15 cellular contexts compared by ENCODE assay signal in genomic region chr9:6439051-6439703, GRCh38. TPM values are rescaled to one million over a fixed set of nuclear protein-coding genes. Genes with fewer than 3 reads are reported as not detected.
DNase-seq lines count a peak whose midpoint lies in the region; ATAC-seq and TF ChIP-seq lines count a peak whose summit lies in the region.
"Had no signal": no experiment of that assay in that cellular context is flagged by ENCODE, and none has a peak within 500 bp of the region (broad histone marks: within the 10 kb centered on the region; RNA-seq: fewer than 3 reads in every experiment).

No MANE protein-coding gene starts in this region.

- H3K79me1 ChIP-seq in trophoblast cell (ENCODE audit: low read length), result no peaks in the 10 kb centered on the region

- no peaks in the 10 kb centered on the region for H3K79me2 ChIP-seq in trophoblast cell (ENCODE audit: control insufficient read depth, insufficient read depth, low read length, poor library complexity)

- no CpG with 5 or more reads among the region's 9 CpGs for WGBS in trophoblast cell (ENCODE audit: extremely low coverage, insufficient coverage, insufficient read length)
- 85% methylated on average over 9 of the region's 9 CpGs for WGBS in esophagus muscularis mucosa

- no peak for TF ChIP-seq POLR2A in esophagus muscularis mucosa (IDR thresholded peaks at IDR 0.05; ENCODE audit: low read depth)

- CTCF ChIA-PET in CD4-positive, alpha-beta memory T cell (lab: Charles Lee; ENCODE audit: partially characterized antibody), result interaction anchor here (0.6 kb wide), 1 partner anchor 416 kb away, joined by 3 read pairs; no protein-coding TSS in a partner anchor
- CTCF ChIA-PET in WTC11 (lab: Charles Lee), result no interaction called here

- H3K4me1 Mint-ChIP-seq in CD4-positive, alpha-beta memory T cell, result peaks cover 54 to 93% (median 71%) of the 10 kb centered on the region in 4 donors
- H3K4me1 Mint-ChIP-seq in effector memory CD8-positive, alpha-beta T cell (ENCODE audit: low read depth in 2 of 2), result peaks cover 41 to 69% of the 10 kb centered on the region in 2 donors
- peaks cover 8% of the 10 kb centered on the region for H3K4me1 Mint-ChIP-seq in WTC11

- peak overlapping the region in 6 of 8 donors; percentile 4 to 50 (median 24) for H3K4me3 Mint-ChIP-seq in CD4-positive, alpha-beta memory T cell
- H3K4me3 Mint-ChIP-seq in effector memory CD8-positive, alpha-beta T cell, result peak overlapping the region; percentile 52 to 72
- H3K4me3 Mint-ChIP-seq in WTC11, result no peak overlapping the region
- H3K4me3 Mint-ChIP-seq: H9 had no signal

- ATAC-seq in effector memory CD8-positive, alpha-beta T cell (replicated peaks), result peak; percentile 94
- ATAC-seq in WTC11, result no peak

- no peaks in the 10 kb centered on the region for H3K9me3 Mint-ChIP-seq in CD4-positive, alpha-beta memory T cell
- no peaks in the 10 kb centered on the region for H3K9me3 Mint-ChIP-seq in effector memory CD8-positive, alpha-beta T cell
- no peaks in the 10 kb centered on the region for H3K9me3 Mint-ChIP-seq in WTC11
- H3K9me3 Mint-ChIP-seq: H9 had no signal

- H3K14ac ChIP-seq in trophoblast cell (ENCODE audit: low read length), result no peak overlapping the region

- no peak for TF ChIP-seq EP300 in esophagus muscularis mucosa (IDR thresholded peaks at IDR 0.05)

- POLR2A ChIA-PET in CD4-positive, alpha-beta memory T cell (lab: Charles Lee; ENCODE audit: partially characterized antibody), result interaction anchor here (1.0 to 1.5 kb wide), 2 partner anchors 15 to 25 kb away, joined by 3 to 5 read pairs; no protein-coding TSS in a partner anchor
- POLR2A ChIA-PET in WTC11 (lab: Charles Lee), result interaction anchor here (1.6 kb wide), 1 partner anchor 25 kb away, joined by 3 read pairs; no protein-coding TSS in a partner anchor

- H2BK12ac ChIP-seq in trophoblast cell (ENCODE audit: low read length), result no peak overlapping the region

- H3K27me3 ChIP-seq in CD4-positive, alpha-beta memory T cell (ENCODE audit: insufficient read depth, low read length), result no peaks in the 10 kb centered on the region
- no peaks in the 10 kb centered on the region for H3K27me3 ChIP-seq in trophoblast cell (ENCODE audit: insufficient read depth, low read length)
- no peaks in the 10 kb centered on the region for H3K27me3 ChIP-seq in esophagus muscularis mucosa
- H3K27me3 ChIP-seq: BE2C had no signal

- no peak overlapping the region for H2BK5ac ChIP-seq in trophoblast cell (ENCODE audit: low read depth, low read length, poor library complexity)

- no peak overlapping the region for H3K9ac ChIP-seq in trophoblast cell (ENCODE audit: low read length)

- no peak overlapping the region for H3K18ac ChIP-seq in trophoblast cell (ENCODE audit: low read length)

- peak overlapping the region in 3 of 7 donors; percentile 22 to 57 (median 25) for H3K27ac Mint-ChIP-seq in CD4-positive, alpha-beta memory T cell
- peak overlapping the region; percentile 78 to 81 for H3K27ac Mint-ChIP-seq in effector memory CD8-positive, alpha-beta T cell
- H3K27ac Mint-ChIP-seq in WTC11, result no peak overlapping the region

- no peak for TF ChIP-seq CTCF in WTC11 (IDR thresholded peaks at IDR 0.05)
- TF ChIP-seq CTCF in esophagus muscularis mucosa (IDR thresholded peaks at IDR 0.05), result no peak

- H3K9me3 ChIP-seq in CD4-positive, alpha-beta memory T cell (ENCODE audit: control insufficient read depth in 1 of 2, low read length in 2 of 2), result no peaks in the 10 kb centered on the region
- H3K9me3 ChIP-seq in trophoblast cell (ENCODE audit: insufficient read depth, low read depth, low read length) (no peaks in the 10 kb centered on the region), esophagus muscularis mucosa (no peaks in the 10 kb centered on the region)
- H3K9me3 ChIP-seq: BE2C had no signal

- no peak overlapping the region for H3K23ac ChIP-seq in trophoblast cell (ENCODE audit: low read length)

- H2BK120ac ChIP-seq in trophoblast cell (ENCODE audit: insufficient read depth, low read length, poor library complexity), result no peak overlapping the region

- H3K4ac ChIP-seq in trophoblast cell (ENCODE audit: low read depth, low read length), result peak overlapping the region; percentile 86

- no peak overlapping the region for H3K27ac ChIP-seq in CD4-positive, alpha-beta memory T cell (ENCODE audit: low read depth, low read length)
- H3K27ac ChIP-seq in trophoblast cell (ENCODE audit: low read depth, low read length) (no peak overlapping the region), esophagus muscularis mucosa (replicated peaks in 1 of 4) (no peak overlapping the region)
- H3K27ac ChIP-seq: RWPE1 had no signal

- H3K4me2 ChIP-seq in trophoblast cell (ENCODE audit: low read length), result no peak overlapping the region

- peaks cover 34 to 43% of the 10 kb centered on the region in 2 donors for H3K36me3 Mint-ChIP-seq in CD4-positive, alpha-beta memory T cell
- peaks cover 29% of the 10 kb centered on the region for H3K36me3 Mint-ChIP-seq in effector memory CD8-positive, alpha-beta T cell (ENCODE audit: insufficient read depth)
- H3K36me3 Mint-ChIP-seq in WTC11, result no peaks in the 10 kb centered on the region; the same call in 1 of the 2 replicates

- no peak overlapping the region for H2AK5ac ChIP-seq in trophoblast cell (ENCODE audit: low read length)

- DNase-seq in CD4-positive, alpha-beta memory T cell, result no peak
- DNase-seq in SK-MEL-5 (ENCODE audit: low read depth, low spot score) (peak; percentile 41), trophoblast cell (no peak), WTC11 (ENCODE audit: low spot score) (no peak), cortex of kidney (lab: John Stamatoyannopoulos, UW) (no peak), esophagus muscularis mucosa (ENCODE audit: extremely low spot score) (no peak), SW480 (ENCODE audit: low spot score) (no peak)
- peak; percentile 7 to 23 (median 10) for DNase-seq in effector memory CD8-positive, alpha-beta T cell
- DNase-seq: BE2C, H9, KG1, NCI-H1092, NCI-H2227 treated with DMSO at 0.1 percent for 48 hours, NCI-H524 treated with DMSO at 0.1 percent for 48 hours had no signal

- no peaks in the 10 kb centered on the region for H3K27me3 Mint-ChIP-seq in CD4-positive, alpha-beta memory T cell
- no peaks in the 10 kb centered on the region for H3K27me3 Mint-ChIP-seq in effector memory CD8-positive, alpha-beta T cell
- H3K27me3 Mint-ChIP-seq in WTC11 (ENCODE audit: low read depth), result no peaks in the 10 kb centered on the region

- H4K8ac ChIP-seq in trophoblast cell (ENCODE audit: low read depth, low read length), result no peak overlapping the region

- no peak overlapping the region for H3K4me3 ChIP-seq in CD4-positive, alpha-beta memory T cell (ENCODE audit: low read length in 2 of 2)
- no peak overlapping the region for H3K4me3 ChIP-seq in trophoblast cell (ENCODE audit: low read depth, low read length)
- H3K4me3 ChIP-seq in esophagus muscularis mucosa, result no peak overlapping the region

- H4K12ac ChIP-seq in trophoblast cell (ENCODE audit: low read depth, low read length), result no peak overlapping the region

- peaks cover 65% of the 10 kb centered on the region for H3K4me1 ChIP-seq in CD4-positive, alpha-beta memory T cell (ENCODE audit: insufficient read depth, low read length)
- H3K4me1 ChIP-seq in trophoblast cell (ENCODE audit: control insufficient read depth in 1 of 2, insufficient read depth in 2 of 2, low read length in 2 of 2), result no peaks in the 10 kb centered on the region
- H3K4me1 ChIP-seq in esophagus muscularis mucosa, result peaks cover 9 to 64% (median 60%) of the 10 kb centered on the region in 4 donors
- H3K4me1 ChIP-seq: BE2C had no signal

- no peak overlapping the region for H2AFZ ChIP-seq in trophoblast cell (ENCODE audit: insufficient read depth, low read length, poor library complexity)

- H4K91ac ChIP-seq in trophoblast cell (ENCODE audit: low read depth, low read length), result no peak overlapping the region

- no peaks in the 10 kb centered on the region for H3K36me3 ChIP-seq in CD4-positive, alpha-beta memory T cell (ENCODE audit: insufficient read depth, low read length)
- H3K36me3 ChIP-seq in trophoblast cell (ENCODE audit: control insufficient read depth in 1 of 2, insufficient read depth in 2 of 2, low read length in 2 of 2) (peaks cover 6 to 8% of the 10 kb centered on the region in 2 experiments), esophagus muscularis mucosa (peaks cover 0 to 26% (median 10%) of the 10 kb centered on the region in 4 donors)

- intact Hi-C loops in CD4-positive, alpha-beta memory T cell (cut with micrococcal nuclease), result no loop called here
- intact Hi-C loops in esophagus muscularis mucosa (cut with DNase I), result no loop called here

- in situ Hi-C loops in SK-MEL-5 (cut with HindIII; ENCODE audit: low pct_unique_long_range_greater_than_20kb, low sequenced_read_pairs), result no loop called here

TF ChIP-seq in WTC11, 78 proteins besides CTCF, POLR2A, EP300 and RAD21 (continues in another document):
- no peak for TF ChIP-seq SP1 (CRISPR knock-in tag; conservative IDR thresholded peaks at IDR 0.05)

RNA-seq across cellular contexts. Expression of gene UHRF2, which starts 26.2 kb away (rescaled TPM):
- 100 to 1,000 TPM; 124 to 128 TPM for total RNA-seq in CD4-positive, alpha-beta memory T cell
- polyA plus RNA-seq in CD4-positive, alpha-beta memory T cell, result 10 to 100 TPM in 1 of 2 donors, 1 to 10 TPM in 1; 8.7 to 16.0 TPM
- 21.3 and 22.1 TPM in 2 replicates for total RNA-seq in SK-MEL-5 (2014; rRNA removed; shearing (Covaris generic))
- polyA plus RNA-seq in SK-MEL-5 (2015; cell fraction: cytosol; rRNA removed), result 10.8 and 13.5 TPM in 2 replicates
- polyA plus RNA-seq in SK-MEL-5 (2015; cell fraction: nucleus; rRNA removed), result 163 and 196 TPM in 2 replicates
- polyA plus RNA-seq in trophoblast cell (2013), result 18.9 and 19.8 TPM in 2 replicates
- total RNA-seq in WTC11 (2021) (35.6 to 39.0 TPM (median 37.5 TPM) in 3 replicates), esophagus muscularis mucosa (10 to 100 TPM; 31.1 to 44.4 (median 41.8) TPM)

Comparison
In these comparisons a context has a peak if more than half of its experiments do, and no peak if none do; other contexts are left out.
1. DNase-seq: peak in SK-MEL-5 (single experiment) and effector memory CD8-positive, alpha-beta T cell (3 of 3); none in CD4-positive, alpha-beta memory T cell (0 of 5), trophoblast cell (0 of 2), WTC11 (single experiment), cortex of kidney (single experiment), esophagus muscularis mucosa (single experiment) and SW480 (single experiment).